34 cellular contexts compared by ENCODE assay signal in the genomic region with DNA sequence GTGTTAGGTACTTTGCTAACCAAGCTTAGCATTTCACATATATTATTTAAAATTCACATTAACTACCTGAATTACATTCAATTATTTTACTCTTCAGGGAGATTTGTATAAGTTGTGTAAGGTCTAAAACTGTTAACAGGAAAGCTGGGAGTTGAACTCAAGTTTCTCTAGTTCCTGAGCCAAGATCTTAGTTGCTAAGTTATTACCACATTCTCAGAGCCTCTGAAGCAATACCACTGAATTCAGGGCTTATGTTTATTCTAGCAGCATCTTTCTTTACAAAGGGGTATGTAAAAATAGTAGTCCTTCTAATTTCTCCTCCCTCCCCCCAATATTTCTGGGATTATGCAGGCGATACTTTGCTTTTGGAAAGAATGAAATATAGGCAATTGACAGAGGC.
"Had no signal": no experiment of that assay in that cellular context is flagged by ENCODE, and none has a peak within 500 bp of the region (broad histone marks: within the 10 kb centered on the region; RNA-seq: fewer than 3 reads in every experiment).

No MANE protein-coding gene starts in this region.

- H3K4me1 ChIP-seq: neural progenitor cell, vagina had no signal

- H3K4me3 ChIP-seq: body of pancreas, esophagus muscularis mucosa, lung, neural progenitor cell, psoas muscle, sigmoid colon, smooth muscle cell, upper lobe of left lung, vagina had no signal

- H3K9me3 ChIP-seq: body of pancreas, esophagus muscularis mucosa, psoas muscle, sigmoid colon, upper lobe of left lung, vagina had no signal

- H3K27ac ChIP-seq: body of pancreas, esophagus muscularis mucosa, neural progenitor cell, parathyroid adenoma, psoas muscle, sigmoid colon, upper lobe of left lung, vagina, VCaP had no signal

- ATAC-seq: activated naive CD4-positive, alpha-beta T cell treated with anti-CD3 and anti-CD28 coated beads, Interleukin-2, amount 50 U/mL, for 72 hours; activated T-cell treated with anti-CD3 and anti-CD28 coated beads, Interleukin-2, amount 50 U/mL, for 72 hours; body of pancreas; natural killer cell; psoas muscle; stimulated activated memory B cell treated with anti-CD40 and anti-IgM and Interleukin-4, amounts not matched to agents 10 μg/mL and 1 μg/mL and 100 μg/mL, for 72 hours; stimulated activated naive CD8-positive, alpha-beta T cell treated with anti-CD3 and anti-CD28 coated beads, Interleukin-15, amount 100 ng/mL, for 72 hours had no signal

- H3K27me3 ChIP-seq: body of pancreas, esophagus muscularis mucosa, neural progenitor cell, sigmoid colon, upper lobe of left lung, vagina had no signal

- H3K36me3 ChIP-seq: esophagus muscularis mucosa, neural progenitor cell, sigmoid colon, upper lobe of left lung, vagina had no signal

- DNase-seq: activated CD4-positive, alpha-beta T cell treated with anti-CD3 and anti-CD28 coated beads for 4 hours; activated CD4-positive, alpha-beta T cell treated with anti-CD3 and anti-CD28 coated beads, Interleukin-2, amount 50 U/mL, for 4 hours; activated naive CD4-positive, alpha-beta T cell; activated T-cell treated with anti-CD3 and anti-CD28 coated beads for 4 hours; activated T-cell treated with anti-CD3 and anti-CD28 coated beads, Interleukin-2, amount 50 U/mL, for 72 hours; aorta; body of pancreas; central memory CD4-positive, alpha-beta T cell; endodermal cell; foreskin fibroblast; head of caudate nucleus; hypothalamus; immature natural killer cell; mesendoderm; natural killer cell; occipital lobe; psoas muscle; sigmoid colon; stimulated activated CD4-positive, alpha-beta T cell treated with anti-CD3 and anti-CD28 coated beads, Interleukin-1b, Interleukin-23, amount 100 ng/mL, for 48 hours; stimulated activated CD4-positive, alpha-beta T cell treated with anti-CD3 and anti-CD28 coated beads, Interleukin-4, amount 100 ng/mL, for 4 hours; stimulated activated CD8-positive, alpha-beta memory T cell treated with anti-CD3 and anti-CD28 coated beads, Interleukin-4, amount 100 ng/mL, for 48 hours; stimulated activated naive CD8-positive, alpha-beta T cell treated with anti-CD3 and anti-CD28 coated beads, Interleukin-15, amount 100 ng/mL, for 72 hours; substantia nigra; T-helper 1 cell; upper lobe of left lung had no signal
